20 cellular contexts compared by ENCODE assay signal in genomic region chr17:67415291-67415690, GRCh38.
"Had no signal": no experiment of that assay in that cellular context is flagged by ENCODE, and none has a peak within 500 bp of the region (broad histone marks: within the 10 kb centered on the region; RNA-seq: fewer than 3 reads in every experiment).

No MANE protein-coding gene starts in this region.

- H3K9me3 ChIP-seq: right atrium auricular region, transverse colon, uterus had no signal

- H3K27ac ChIP-seq: gastroesophageal sphincter, heart left ventricle, right atrium auricular region, skin epidermis, transverse colon, uterus, WERI-Rb-1 had no signal

- H3K27ac Mint-ChIP-seq: activated T-cell treated with anti-CD3 and anti-CD28 coated beads, Interleukin-2, amount 50 U/mL, for 24 hours; dendritic cell treated with granulocyte-macrophage colony-stimulating factor and Interleukin-4, amounts not matched to agents 40 ng/mL and 50 ng/mL, for 4 days; nephron; progenitor cell of endocrine pancreas; stimulated activated naive CD8-positive, alpha-beta T cell treated with anti-CD3 and anti-CD28 coated beads, Interleukin-15, Interleukin-2, amounts not matched to agents 100 ng/mL and 50 ng/mL, for 24 hours had no signal

- H3K27me3 Mint-ChIP-seq: activated naive CD8-positive, alpha-beta T cell; activated T-cell treated with anti-CD3 and anti-CD28 coated beads, Interleukin-2, amount 50 U/mL, for 24 hours; dendritic cell treated with granulocyte-macrophage colony-stimulating factor and Interleukin-4, amounts not matched to agents 40 ng/mL and 50 ng/mL, for 4 days; progenitor cell of endocrine pancreas; stimulated activated naive CD8-positive, alpha-beta T cell treated with anti-CD3 and anti-CD28 coated beads, Interleukin-15, Interleukin-2, amounts not matched to agents 100 ng/mL and 50 ng/mL, for 24 hours had no signal

- H3K4me3 Mint-ChIP-seq: activated naive CD8-positive, alpha-beta T cell; activated T-cell treated with anti-CD3 and anti-CD28 coated beads, Interleukin-2, amount 50 U/mL, for 24 hours; dendritic cell treated with granulocyte-macrophage colony-stimulating factor and Interleukin-4, amounts not matched to agents 40 ng/mL and 50 ng/mL, for 4 days; nephron; stimulated activated naive CD8-positive, alpha-beta T cell treated with anti-CD3 and anti-CD28 coated beads, Interleukin-15, Interleukin-2, amounts not matched to agents 100 ng/mL and 50 ng/mL, for 24 hours had no signal

- H3K4me1 ChIP-seq: uterus had no signal

- H3K36me3 ChIP-seq: gastroesophageal sphincter, heart left ventricle, right atrium auricular region, transverse colon, uterus, WERI-Rb-1 had no signal

- DNase-seq: activated CD4-positive, alpha-beta T cell treated with anti-CD3 and anti-CD28 coated beads for 1 hour; activated CD4-positive, alpha-beta T cell treated with anti-CD3 and anti-CD28 coated beads, Interleukin-2, amount 50 U/mL, for 48 hours; activated gamma-delta T cell; activated T-cell treated with anti-CD3 and anti-CD28 coated beads, Interleukin-2, amount 50 U/mL, for 24 hours; effector CD8-positive, alpha-beta T cell; heart left ventricle; mesendoderm; T-helper 2 cell; transverse colon; uterus; WERI-Rb-1 had no signal

- H3K4me1 Mint-ChIP-seq: nephron had no signal

- H3K27me3 ChIP-seq: gastroesophageal sphincter, heart left ventricle, right atrium auricular region, transverse colon, uterus had no signal

- H3K4me3 ChIP-seq: gastroesophageal sphincter, heart left ventricle, right atrium auricular region, skin epidermis, transverse colon, uterus had no signal

- H3K9me3 Mint-ChIP-seq: dendritic cell treated with granulocyte-macrophage colony-stimulating factor and Interleukin-4, amounts not matched to agents 40 ng/mL and 50 ng/mL, for 4 days had no signal

- ATAC-seq: esophagus mucosa, gastroesophageal sphincter, heart left ventricle had no signal
